1 cellular context compared by ENCODE assay signal in genomic region chr1:186236921-186237320, GRCh38.
TF ChIP-seq lines count a peak whose summit lies in the region.

No MANE protein-coding gene starts in this region.

TF ChIP-seq in SK-N-SH, 30 proteins besides CTCF, POLR2A, EP300 and RAD21 (continued from another document):
- no peak for TF ChIP-seq FOXM1 (IDR thresholded peaks at IDR 0.05; ENCODE audit: low read depth)
TF ChIP-seq in SK-N-SH: peak in this region for 6.
